In genomic region chr20:16674243-16674642, GRCh38 we compare ENCODE assay signal across 39 cellular contexts.
"Had no signal": no experiment of that assay in that cellular context is flagged by ENCODE, and none has a peak within 500 bp of the region (broad histone marks: within the 10 kb centered on the region; RNA-seq: fewer than 3 reads in every experiment).

No MANE protein-coding gene starts in this region.

- H3K36me3 ChIP-seq: adrenal gland, ascending aorta, brain microvascular endothelial cell, breast epithelium, cardiac muscle cell had no signal

- H3K4me1 Mint-ChIP-seq: activated naive CD4-positive, alpha-beta T cell treated with anti-CD3 and anti-CD28 coated beads, Interleukin-2, amount 10 ng/mL, durations not matched to agents 7 days and 5 days; activated naive CD4-positive, alpha-beta T cell treated with anti-CD3 and anti-CD28 coated beads, Interleukin-2, amount 50 U/mL, for 24 hours; activated naive CD8-positive, alpha-beta T cell treated with anti-CD3 and anti-CD28 coated beads for 36 hours; activated naive CD8-positive, alpha-beta T cell treated with anti-CD3 and anti-CD28 coated beads, Interleukin-2, amount 10 ng/mL, durations not matched to agents 7 days and 5 days; activated naive CD8-positive, alpha-beta T cell treated with anti-CD3 and anti-CD28 coated beads, Interleukin-2, amount 50 U/mL, for 24 hours; activated T-helper 17 cell treated with anti-CD3 and anti-CD28 coated beads, Interleukin-2, amount 50 U/mL, for 72 hours; central memory CD8-positive, alpha-beta T cell had no signal

- H3K4me3 Mint-ChIP-seq: activated naive CD4-positive, alpha-beta T cell treated with anti-CD3 and anti-CD28 coated beads for 36 hours; activated naive CD4-positive, alpha-beta T cell treated with anti-CD3 and anti-CD28 coated beads, Interleukin-2, amount 10 ng/mL, durations not matched to agents 7 days and 5 days; activated naive CD4-positive, alpha-beta T cell treated with anti-CD3 and anti-CD28 coated beads, Interleukin-2, amount 50 U/mL, for 24 hours; activated naive CD8-positive, alpha-beta T cell; activated naive CD8-positive, alpha-beta T cell treated with anti-CD3 and anti-CD28 coated beads for 36 hours; activated naive CD8-positive, alpha-beta T cell treated with anti-CD3 and anti-CD28 coated beads, Interleukin-2, amount 10 ng/mL, durations not matched to agents 7 days and 5 days; activated naive CD8-positive, alpha-beta T cell treated with anti-CD3 and anti-CD28 coated beads, Interleukin-2, amount 50 U/mL, for 24 hours; activated T-cell treated with anti-CD3 and anti-CD28 coated beads, Interleukin-2, amount 50 U/mL, for 24 hours; activated T-cell treated with anti-CD3 and anti-CD28 coated beads, Interleukin-2, amount 50 U/mL, for 4 hours; activated T-cell treated with anti-CD3 and anti-CD28 coated beads, Interleukin-2, amount 50 U/mL, for 72 hours; activated T-helper 1 cell treated with anti-CD3 and anti-CD28 coated beads, Interleukin-12 subunit alpha, Interleukin-12 subunit beta, Interleukin-2, Interleukin-4 antibody, amounts not matched to agents 30 ng/mL and 10 ng/mL and 1 ng/mL, durations not matched to agents 14 hours and 24 hours and 36 hours; activated T-helper 17 cell treated with anti-CD3 and anti-CD28 coated beads, Interleukin-2, amount 50 U/mL, for 72 hours; brain; central memory CD8-positive, alpha-beta T cell had no signal

- H3K27me3 ChIP-seq: adrenal gland, ascending aorta, body of pancreas, brain microvascular endothelial cell, breast epithelium, cardiac muscle cell had no signal

- H3K4me1 ChIP-seq: adrenal gland, ascending aorta, body of pancreas, breast epithelium had no signal

- H3K4me3 ChIP-seq: adrenal gland, ascending aorta, body of pancreas, breast epithelium, cardiac muscle cell had no signal

- H3K27ac Mint-ChIP-seq: activated naive CD4-positive, alpha-beta T cell treated with anti-CD3 and anti-CD28 coated beads for 36 hours; activated naive CD4-positive, alpha-beta T cell treated with anti-CD3 and anti-CD28 coated beads, Interleukin-2, amount 10 ng/mL, durations not matched to agents 7 days and 5 days; activated naive CD4-positive, alpha-beta T cell treated with anti-CD3 and anti-CD28 coated beads, Interleukin-2, amount 50 U/mL, for 24 hours; activated naive CD4-positive, alpha-beta T cell treated with anti-CD3 and anti-CD28 coated beads, Interleukin-2, amount 50 U/mL, for 72 hours; activated naive CD8-positive, alpha-beta T cell; activated naive CD8-positive, alpha-beta T cell treated with anti-CD3 and anti-CD28 coated beads for 36 hours; activated naive CD8-positive, alpha-beta T cell treated with anti-CD3 and anti-CD28 coated beads, Interleukin-2, amount 10 ng/mL, durations not matched to agents 7 days and 5 days; activated naive CD8-positive, alpha-beta T cell treated with anti-CD3 and anti-CD28 coated beads, Interleukin-2, amount 50 U/mL, for 24 hours; activated T-cell treated with anti-CD3 and anti-CD28 coated beads, Interleukin-2, amount 50 U/mL, for 24 hours; activated T-cell treated with anti-CD3 and anti-CD28 coated beads, Interleukin-2, amount 50 U/mL, for 72 hours; activated T-helper 1 cell treated with anti-CD3 and anti-CD28 coated beads, Interleukin-12 subunit alpha, Interleukin-12 subunit beta, Interleukin-2, Interleukin-4 antibody, amounts not matched to agents 30 ng/mL and 10 ng/mL and 1 ng/mL, durations not matched to agents 14 hours and 24 hours and 36 hours; activated T-helper 17 cell treated with anti-CD3 and anti-CD28 coated beads, Interleukin-2, amount 50 U/mL, for 72 hours; activated T-helper 2 cell treated with anti-CD3 and anti-CD28 coated beads, Interferon-gamma antibody, Interleukin-2, Interleukin-4, amounts not matched to agents 10 μg/mL and 5 μg/mL and 100 μg/mL, durations not matched to agents 14 hours and 24 hours and 36 hours; brain had no signal

- H3K9me3 Mint-ChIP-seq: activated naive CD4-positive, alpha-beta T cell treated with anti-CD3 and anti-CD28 coated beads, Interleukin-2, amount 10 ng/mL, durations not matched to agents 7 days and 5 days; activated naive CD8-positive, alpha-beta T cell treated with anti-CD3 and anti-CD28 coated beads, Interleukin-2, amount 10 ng/mL, durations not matched to agents 7 days and 5 days; activated naive CD8-positive, alpha-beta T cell treated with anti-CD3 and anti-CD28 coated beads, Interleukin-2, amount 50 U/mL, for 24 hours; activated T-cell treated with anti-CD3 and anti-CD28 coated beads, Interleukin-2, amount 50 U/mL, for 24 hours; activated T-helper 1 cell treated with anti-CD3 and anti-CD28 coated beads, Interleukin-12 subunit alpha, Interleukin-12 subunit beta, Interleukin-2, Interleukin-4 antibody, amounts not matched to agents 30 ng/mL and 10 ng/mL and 1 ng/mL, durations not matched to agents 14 hours and 24 hours and 36 hours; activated T-helper 17 cell treated with anti-CD3 and anti-CD28 coated beads, Interleukin-2, amount 50 U/mL, for 72 hours; activated T-helper 2 cell treated with anti-CD3 and anti-CD28 coated beads, Interferon-gamma antibody, Interleukin-2, Interleukin-4, amounts not matched to agents 10 μg/mL and 5 μg/mL and 100 μg/mL, durations not matched to agents 14 hours and 24 hours and 36 hours had no signal

- H3K27me3 Mint-ChIP-seq: activated naive CD4-positive, alpha-beta T cell treated with anti-CD3 and anti-CD28 coated beads, Interleukin-2, amount 10 ng/mL, durations not matched to agents 7 days and 5 days; activated naive CD4-positive, alpha-beta T cell treated with anti-CD3 and anti-CD28 coated beads, Interleukin-2, amount 50 U/mL, for 24 hours; activated naive CD8-positive, alpha-beta T cell treated with anti-CD3 and anti-CD28 coated beads, Interleukin-2, amount 10 ng/mL, durations not matched to agents 7 days and 5 days had no signal

- H3K9me3 ChIP-seq: adrenal gland, body of pancreas had no signal

- ATAC-seq: activated naive CD4-positive, alpha-beta T cell treated with anti-CD3 and anti-CD28 coated beads, Interleukin-2, amount 50 U/mL, for 72 hours; activated naive CD8-positive, alpha-beta T cell treated with anti-CD3 and anti-CD28 coated beads, Interleukin-2, amount 50 U/mL, for 24 hours; activated T-cell treated with anti-CD3 and anti-CD28 coated beads, Interleukin-2, amount 50 U/mL, for 4 hours; body of pancreas had no signal

- FAIRE-seq: astrocyte, bronchial epithelial cell had no signal

- H3K36me3 Mint-ChIP-seq: activated naive CD4-positive, alpha-beta T cell treated with anti-CD3 and anti-CD28 coated beads, Interleukin-2, amount 10 ng/mL, durations not matched to agents 7 days and 5 days; activated naive CD8-positive, alpha-beta T cell; activated naive CD8-positive, alpha-beta T cell treated with anti-CD3 and anti-CD28 coated beads for 36 hours; activated naive CD8-positive, alpha-beta T cell treated with anti-CD3 and anti-CD28 coated beads, Interleukin-2, amount 10 ng/mL, durations not matched to agents 7 days and 5 days; brain had no signal

- DNase-seq: activated effector memory CD4-positive, alpha-beta T cell treated with anti-CD3 and anti-CD28 coated beads, Interleukin-2, amount 50 U/mL, for 16 hours; activated effector memory CD4-positive, alpha-beta T cell treated with Interleukin-2 at 50 U/mL for 16 hours; activated gamma-delta T cell; activated gamma-delta T cell treated with Interleukin-2 at 50 U/mL for 16 hours; activated naive CD4-positive, alpha-beta T cell; activated naive CD4-positive, alpha-beta T cell treated with anti-CD3 and anti-CD28 coated beads for 36 hours; activated naive CD4-positive, alpha-beta T cell treated with anti-CD3 and anti-CD28 coated beads, Interleukin-2, amount 10 ng/mL, durations not matched to agents 7 days and 5 days; activated naive CD4-positive, alpha-beta T cell treated with anti-CD3 and anti-CD28 coated beads, Interleukin-2, amount 50 U/mL, for 16 hours; activated naive CD4-positive, alpha-beta T cell treated with Interleukin-2 at 50 U/mL for 16 hours; activated naive CD8-positive, alpha-beta T cell treated with anti-CD3 and anti-CD28 coated beads for 36 hours; activated naive CD8-positive, alpha-beta T cell treated with anti-CD3 and anti-CD28 coated beads, Interleukin-2, amount 10 ng/mL, durations not matched to agents 7 days and 5 days; activated naive CD8-positive, alpha-beta T cell treated with anti-CD3 and anti-CD28 coated beads, Interleukin-2, amount 50 U/mL, for 24 hours; activated T-cell treated with anti-CD3 and anti-CD28 coated beads, Interleukin-2, amount 50 U/mL, for 1 hour; activated T-cell treated with anti-CD3 and anti-CD28 coated beads, Interleukin-2, amount 50 U/mL, for 24 hours; activated T-cell treated with anti-CD3 and anti-CD28 coated beads, Interleukin-2, amount 50 U/mL, for 4 hours; activated T-cell treated with anti-CD3 and anti-CD28 coated beads, Interleukin-2, amount 50 U/mL, for 48 hours; activated T-cell treated with anti-CD3 and anti-CD28 coated beads, Interleukin-2, amount 50 U/mL, for 72 hours; adrenal gland; amniotic stem cell; amygdala; aorta; body of pancreas; brain microvascular endothelial cell; caudate nucleus; central memory CD4-positive, alpha-beta T cell; cerebellar nuclear complex had no signal

- H3K27ac ChIP-seq: adrenal gland, ascending aorta, body of pancreas, brain microvascular endothelial cell, breast epithelium, cardiac muscle cell had no signal
